Comparison of ENCODE assay signal across 1 cellular context in genomic region chr1:33157131-33157530, GRCh38.
TF ChIP-seq lines count a peak whose summit lies in the region.

No MANE protein-coding gene starts in this region.

TF ChIP-seq in GM23338, 12 proteins besides CTCF, POLR2A, EP300 and RAD21 (continued from another document):
- TF ChIP-seq ZNF462 (CRISPR knock-in tag; IDR thresholded peaks at IDR 0.05): no peak
- TF ChIP-seq NANOG (IDR thresholded peaks at IDR 0.05; ENCODE audit: borderline replicate concordance): no peak
